Comparison of ENCODE assay signal across 19 cellular contexts in genomic region chr3:83393276-83393675, GRCh38.
DNase-seq lines count a peak whose midpoint lies in the region; ATAC-seq and TF ChIP-seq lines count a peak whose summit lies in the region.
"Had no signal": no experiment of that assay in that cellular context is flagged by ENCODE, and none has a peak within 500 bp of the region (broad histone marks: within the 10 kb centered on the region; RNA-seq: fewer than 3 reads in every experiment).

No MANE protein-coding gene starts in this region.

- no peak overlapping the region for H2AFZ ChIP-seq in hepatocyte

- H3K36me3 ChIP-seq in hepatocyte (replicated peaks; ENCODE audit: insufficient read depth, low read depth): no peaks in the 10 kb centered on the region
- H3K36me3 ChIP-seq in right lobe of liver: no peaks in the 10 kb centered on the region
- no peaks in the 10 kb centered on the region for H3K36me3 ChIP-seq in upper lobe of right lung
- H3K36me3 ChIP-seq: BLaER1 had no signal

- WGBS in hepatocyte (ENCODE audit: low lambda C conversion rate, missing lambda C conversion rate): 78% methylated on average over 3 of the region's 3 CpGs
- WGBS in right lobe of liver (ENCODE audit: insufficient coverage, low coverage, low lambda C conversion rate, missing lambda C conversion rate): 41% methylated on average over 2 of the region's 3 CpGs

- H3K4me1 Mint-ChIP-seq in activated T-helper 17 cell treated with anti-CD3 and anti-CD28 coated beads, Interleukin-2, amount 50 U/mL, for 72 hours: no peaks in the 10 kb centered on the region
- H3K4me1 Mint-ChIP-seq: B cell; CD4-positive, CD25-positive, alpha-beta regulatory T cell had no signal

- no peaks in the 10 kb centered on the region for H3K27me3 ChIP-seq in hepatocyte
- H3K27me3 ChIP-seq in right lobe of liver: no peaks in the 10 kb centered on the region
- H3K27me3 ChIP-seq in upper lobe of right lung: no peaks in the 10 kb centered on the region
- H3K27me3 ChIP-seq: BLaER1 had no signal

- peaks cover 25% of the 10 kb centered on the region for H3K9me3 Mint-ChIP-seq in activated T-helper 17 cell treated with anti-CD3 and anti-CD28 coated beads, Interleukin-2, amount 50 U/mL, for 72 hours

- H3K27ac ChIP-seq in hepatocyte: no peak overlapping the region
- H3K27ac ChIP-seq in right lobe of liver: no peak overlapping the region
- no peak overlapping the region for H3K27ac ChIP-seq in upper lobe of right lung
- H3K27ac ChIP-seq: BLaER1, C4-2B had no signal

- H3K27me3 Mint-ChIP-seq in activated T-helper 17 cell treated with anti-CD3 and anti-CD28 coated beads, Interleukin-2, amount 50 U/mL, for 72 hours: no peaks in the 10 kb centered on the region
- H3K27me3 Mint-ChIP-seq: B cell; CD4-positive, CD25-positive, alpha-beta regulatory T cell had no signal

- H3K4me1 ChIP-seq in hepatocyte (ENCODE audit: insufficient read depth) (no peaks in the 10 kb centered on the region), right lobe of liver (no peaks in the 10 kb centered on the region), upper lobe of right lung (no peaks in the 10 kb centered on the region)
- H3K4me1 ChIP-seq: BLaER1 had no signal

- ATAC-seq in left lobe of liver (peak; percentile 84), right lobe of liver (peak; percentile 38 to 75 (median 54)), upper lobe of right lung (peak; percentile 24), Right ventricle myocardium superior (ENCODE audit: poor library complexity) (no peak), GM21447 (IDR thresholded peaks at IDR 0.05; ENCODE audit: unreplicated experiment) (no peak)
- ATAC-seq in activated T-helper 17 cell treated with anti-CD3 and anti-CD28 coated beads, Interleukin-2, amount 50 U/mL, for 72 hours (replicated peaks): no peak
- ATAC-seq: CD8-positive, alpha-beta T cell; GM12878 had no signal

- no peaks in the 10 kb centered on the region for H3K9me2 ChIP-seq in hepatocyte (replicated peaks; ENCODE audit: insufficient read depth)

- H3K79me2 ChIP-seq in hepatocyte: no peaks in the 10 kb centered on the region

- TF ChIP-seq CTCF in hepatocyte (IDR thresholded peaks at IDR 0.05; ENCODE audit: poor library complexity): no peak
- no peak for TF ChIP-seq CTCF in right lobe of liver (IDR thresholded peaks at IDR 0.05)
- TF ChIP-seq CTCF in upper lobe of right lung (IDR thresholded peaks at IDR 0.05): no peak

- no peaks in the 10 kb centered on the region for H3K9me3 ChIP-seq in hepatocyte (ENCODE audit: low read depth)
- no peaks in the 10 kb centered on the region for H3K9me3 ChIP-seq in right lobe of liver
- no peaks in the 10 kb centered on the region for H3K9me3 ChIP-seq in upper lobe of right lung
- H3K9me3 ChIP-seq: BLaER1 had no signal

- no peak overlapping the region for H3K27ac Mint-ChIP-seq in activated T-helper 17 cell treated with anti-CD3 and anti-CD28 coated beads, Interleukin-2, amount 50 U/mL, for 72 hours
- H3K27ac Mint-ChIP-seq: B cell; CD4-positive, CD25-positive, alpha-beta regulatory T cell; CD8-positive, alpha-beta T cell had no signal

- no peaks in the 10 kb centered on the region for H4K20me1 ChIP-seq in hepatocyte (ENCODE audit: insufficient read depth, poor library complexity, severe bottlenecking)
- H4K20me1 ChIP-seq: BLaER1 had no signal

- H3K36me3 Mint-ChIP-seq in activated T-helper 17 cell treated with anti-CD3 and anti-CD28 coated beads, Interleukin-2, amount 50 U/mL, for 72 hours (ENCODE audit: low read depth): no peaks in the 10 kb centered on the region
- H3K36me3 Mint-ChIP-seq: CD4-positive, CD25-positive, alpha-beta regulatory T cell; CD8-positive, alpha-beta T cell had no signal

- intact Hi-C loops in right lobe of liver (cut with DNase I) (no loop called here), upper lobe of right lung (cut with DNase I) (no loop called here), Right ventricle myocardium superior (cut with DNase I) (no loop called here)

- TF ChIP-seq POLR2A in right lobe of liver (IDR thresholded peaks at IDR 0.05): no peak

- H3K4me3 Mint-ChIP-seq in activated T-helper 17 cell treated with anti-CD3 and anti-CD28 coated beads, Interleukin-2, amount 50 U/mL, for 72 hours: no peak overlapping the region
- H3K4me3 Mint-ChIP-seq: B cell; CD4-positive, CD25-positive, alpha-beta regulatory T cell; CD8-positive, alpha-beta T cell had no signal

- H3K4me3 ChIP-seq in hepatocyte (no peak overlapping the region), right lobe of liver (no peak overlapping the region), upper lobe of right lung (no peak overlapping the region)
- H3K4me3 ChIP-seq: BLaER1, GM12878 had no signal

- H3K4me2 ChIP-seq in hepatocyte: no peak overlapping the region
- H3K4me2 ChIP-seq: BLaER1 had no signal

- DNase-seq in hepatocyte (ENCODE audit: low spot score): peak; percentile 12
- DNase-seq in left lobe of liver (ENCODE audit: low spot score): no peak
- DNase-seq in right lobe of liver: no peak
- DNase-seq in upper lobe of right lung: no peak
- DNase-seq in Right ventricle myocardium superior: no peak
- DNase-seq: CD4-positive, CD25-positive, alpha-beta regulatory T cell; CD8-positive, alpha-beta T cell; DMS 273 treated with DMSO at 0.1 percent for 48 hours; DMS79; EL; GDM1; H7; HCEC 1CT had no signal

Comparison
In these comparisons a context has a peak if more than half of its experiments do, and no peak if none do; other contexts are left out.
1. ATAC-seq: peak in left lobe of liver (single experiment), right lobe of liver (4 of 4) and upper lobe of right lung (single experiment); none in Right ventricle myocardium superior (single experiment), GM21447 (single experiment) and activated T-helper 17 cell treated with anti-CD3 and anti-CD28 coated beads, Interleukin-2, amount 50 U/mL, for 72 hours (single experiment).